In genomic region chr13:79392882-79393563, GRCh38 we compare ENCODE assay signal across 8 cellular contexts. TPM values are rescaled to one million over a fixed set of nuclear protein-coding genes. Genes with fewer than 3 reads are reported as not detected.
A peak's percentile ranks its signal among the peaks of the same experiment; 100 is the strongest.
DNase-seq lines count a peak whose midpoint lies in the region; ATAC-seq lines count a peak whose summit lies in the region.

No MANE protein-coding gene starts in this region.

- H3K27me3 Mint-ChIP-seq in CD4-positive, alpha-beta memory T cell, result no peaks in the 10 kb centered on the region
- H3K27me3 Mint-ChIP-seq in activated CD4-positive, alpha-beta T cell treated with anti-CD3 and anti-CD28 coated beads, Interleukin-2, amount 10 ng/mL, durations not matched to agents 7 days and 5 days, result no peaks in the 10 kb centered on the region

- H2AK5ac ChIP-seq in mesenchymal stem cell (ENCODE audit: low read length, severe bottlenecking), result no peak overlapping the region

- no peak overlapping the region for H2BK15ac ChIP-seq in mesenchymal stem cell (ENCODE audit: low read depth, poor library complexity, severe bottlenecking)

- H3K18ac ChIP-seq in mesenchymal stem cell (ENCODE audit: low read depth in 1 of 2, low read length in 2 of 2), result peak overlapping the region in 1 of 2 experiments; percentile 2

- H3K23ac ChIP-seq in mesenchymal stem cell (ENCODE audit: low read length in 2 of 2), result no peak overlapping the region

- DNase-seq in CD4-positive, alpha-beta memory T cell, result peak; percentile 41 to 68 (median 53)
- DNase-seq in activated CD4-positive, alpha-beta T cell treated with anti-CD3 and anti-CD28 coated beads, Interleukin-2, amount 10 ng/mL, durations not matched to agents 7 days and 5 days, result peak; percentile 49
- peak; percentile 70 for DNase-seq in mesenchymal stem cell
- DNase-seq in H7, result no peak
- no peak for DNase-seq in AG08396 (ENCODE audit: low spot score)
- DNase-seq in stimulated activated CD4-positive, alpha-beta T cell treated with anti-CD3 and anti-CD28 coated beads, Interleukin-12 subunit alpha, Interleukin-12 subunit beta, amount 100 ng/mL, for 4 hours, result no peak

- peak overlapping the region; percentile 25 to 35 for H3K4me3 ChIP-seq in CD4-positive, alpha-beta memory T cell (ENCODE audit: low read length in 2 of 2)
- no peak overlapping the region for H3K4me3 ChIP-seq in mesenchymal stem cell (ENCODE audit: insufficient read depth in 1 of 2, low read depth in 1 of 2, low read length in 2 of 2)
- H3K4me3 ChIP-seq in H7 (ENCODE audit: insufficient read depth, low read depth, low read length), result no peak overlapping the region

- H2BK120ac ChIP-seq in mesenchymal stem cell (ENCODE audit: low read depth, low read length), result no peak overlapping the region

- H3K9me3 ChIP-seq in CD4-positive, alpha-beta memory T cell (ENCODE audit: control insufficient read depth in 1 of 2, low read length in 2 of 2), result no peaks in the 10 kb centered on the region
- H3K9me3 ChIP-seq in mesenchymal stem cell (ENCODE audit: control insufficient read depth, low read length), result peaks cover 34% of the 10 kb centered on the region

- no peaks in the 10 kb centered on the region for H3K36me3 ChIP-seq in CD4-positive, alpha-beta memory T cell (ENCODE audit: insufficient read depth, low read length)
- H3K36me3 ChIP-seq in mesenchymal stem cell (ENCODE audit: control insufficient read depth in 1 of 2, insufficient read depth in 2 of 2, low read depth in 1 of 2, low read length in 2 of 2), result peaks cover 14 to 48% of the 10 kb centered on the region in 2 experiments
- H3K36me3 ChIP-seq in H7 (replicated peaks; ENCODE audit: control insufficient read depth, insufficient read depth, low read length), result no peaks in the 10 kb centered on the region

- H2BK5ac ChIP-seq in mesenchymal stem cell (ENCODE audit: low read depth, low read length, poor library complexity, severe bottlenecking), result no peak overlapping the region

- H2BK12ac ChIP-seq in mesenchymal stem cell (ENCODE audit: low read length in 2 of 2), result no peak overlapping the region

- H3K4ac ChIP-seq in mesenchymal stem cell (ENCODE audit: low read depth in 1 of 2, low read length in 2 of 2), result no peak overlapping the region

- peaks cover 17 to 24% of the 10 kb centered on the region in 2 donors for H3K36me3 Mint-ChIP-seq in CD4-positive, alpha-beta memory T cell
- H3K36me3 Mint-ChIP-seq in activated CD4-positive, alpha-beta T cell treated with anti-CD3 and anti-CD28 coated beads, Interleukin-2, amount 10 ng/mL, durations not matched to agents 7 days and 5 days (ENCODE audit: low read depth), result peaks cover 43% of the 10 kb centered on the region

- peak; percentile 49 for ATAC-seq in GM18907 (IDR thresholded peaks at IDR 0.05; ENCODE audit: unreplicated experiment)
- ATAC-seq in HG03521 (IDR thresholded peaks at IDR 0.05; ENCODE audit: unreplicated experiment), result peak; percentile 55

- peaks cover 7% of the 10 kb centered on the region for H3K79me1 ChIP-seq in mesenchymal stem cell (replicated peaks; ENCODE audit: low read length, poor library complexity, severe bottlenecking)

- H3K9ac ChIP-seq in mesenchymal stem cell (ENCODE audit: low read length), result no peak overlapping the region

- peak overlapping the region; percentile 75 to 88 (median 82) for H3K4me3 Mint-ChIP-seq in CD4-positive, alpha-beta memory T cell
- peak overlapping the region; percentile 40 for H3K4me3 Mint-ChIP-seq in activated CD4-positive, alpha-beta T cell treated with anti-CD3 and anti-CD28 coated beads, Interleukin-2, amount 10 ng/mL, durations not matched to agents 7 days and 5 days

- CTCF ChIA-PET in CD4-positive, alpha-beta memory T cell (lab: Charles Lee; ENCODE audit: partially characterized antibody), result interaction anchor here (0.7 to 4.4 kb wide), 9 partner anchors 9 to 1255 kb away, joined by 3 to 72 read pairs (median 5); partner anchors contain the start of gene RBM26
- CTCF ChIA-PET in activated CD4-positive, alpha-beta T cell treated with anti-CD3 and anti-CD28 coated beads, Interleukin-2, amount 10 ng/mL, durations not matched to agents 7 days and 5 days (lab: Charles Lee), result interaction anchor here (1.3 to 2.3 kb wide), 2 partner anchors 13 to 108 kb away, joined by 4 to 9 read pairs; partner anchors contain the start of gene RBM26

- H3K4me2 ChIP-seq in mesenchymal stem cell (ENCODE audit: low read length, poor library complexity, severe bottlenecking), result no peak overlapping the region

- no peak overlapping the region for H2AFZ ChIP-seq in mesenchymal stem cell (ENCODE audit: low read depth, low read length)

- 72% methylated on average over 6 of the region's 6 CpGs for WGBS in mesenchymal stem cell

- H4K8ac ChIP-seq in mesenchymal stem cell (ENCODE audit: low read length), result no peak overlapping the region

- POLR2A ChIA-PET in CD4-positive, alpha-beta memory T cell (lab: Charles Lee; ENCODE audit: partially characterized antibody), result interaction anchor here (3.5 to 3.8 kb wide), 2 partner anchors 10 to 13 kb away, joined by 16 to 31 read pairs; partner anchors contain the start of gene RBM26
- POLR2A ChIA-PET in activated CD4-positive, alpha-beta T cell treated with anti-CD3 and anti-CD28 coated beads, Interleukin-2, amount 10 ng/mL, durations not matched to agents 7 days and 5 days (lab: Charles Lee), result interaction anchor here (0.5 kb wide), 1 partner anchor 10 kb away, joined by 8 read pairs; no protein-coding TSS in a partner anchor

- H3K4me1 ChIP-seq in CD4-positive, alpha-beta memory T cell (ENCODE audit: insufficient read depth, low read length), result peaks cover 62% of the 10 kb centered on the region
- H3K4me1 ChIP-seq in mesenchymal stem cell (ENCODE audit: control insufficient read depth, insufficient read depth, low read depth, low read length), result peaks cover 2% of the 10 kb centered on the region

- intact Hi-C loops in CD4-positive, alpha-beta memory T cell (cut with micrococcal nuclease), result loop anchor here (1.0 to 5.0 kb wide), 5 partner anchors 8 to 1696 kb away; partner anchors contain the start of genes RBM26 and SLAIN1

- no peak overlapping the region for H4K91ac ChIP-seq in mesenchymal stem cell (ENCODE audit: low read length)

- peak overlapping the region; percentile 40 for H3K27ac ChIP-seq in CD4-positive, alpha-beta memory T cell (ENCODE audit: low read depth, low read length)
- H3K27ac ChIP-seq in mesenchymal stem cell (ENCODE audit: low read length, poor library complexity, severe bottlenecking), result no peak overlapping the region

- peaks cover 0 to 7% (median 3%) of the 10 kb centered on the region in 8 donors for H3K9me3 Mint-ChIP-seq in CD4-positive, alpha-beta memory T cell
- H3K9me3 Mint-ChIP-seq in activated CD4-positive, alpha-beta T cell treated with anti-CD3 and anti-CD28 coated beads, Interleukin-2, amount 10 ng/mL, durations not matched to agents 7 days and 5 days, result peaks cover 15% of the 10 kb centered on the region

- no peaks in the 10 kb centered on the region for H3K27me3 ChIP-seq in CD4-positive, alpha-beta memory T cell (ENCODE audit: insufficient read depth, low read length)
- H3K27me3 ChIP-seq in mesenchymal stem cell (ENCODE audit: control insufficient read depth in 1 of 2, insufficient read depth in 1 of 2, low read length in 2 of 2) (no peaks in the 10 kb centered on the region), H7 (ENCODE audit: control insufficient read depth, insufficient read depth, low read length) (no peaks in the 10 kb centered on the region)

- H3K14ac ChIP-seq in mesenchymal stem cell (ENCODE audit: low read length in 2 of 2), result no peak overlapping the region

- peak overlapping the region; percentile 87 to 93 (median 91) for H3K27ac Mint-ChIP-seq in CD4-positive, alpha-beta memory T cell
- H3K27ac Mint-ChIP-seq in activated CD4-positive, alpha-beta T cell treated with anti-CD3 and anti-CD28 coated beads, Interleukin-2, amount 10 ng/mL, durations not matched to agents 7 days and 5 days, result peak overlapping the region; percentile 67

- peaks cover 43 to 69% (median 57%) of the 10 kb centered on the region in 4 donors for H3K4me1 Mint-ChIP-seq in CD4-positive, alpha-beta memory T cell
- H3K4me1 Mint-ChIP-seq in activated CD4-positive, alpha-beta T cell treated with anti-CD3 and anti-CD28 coated beads, Interleukin-2, amount 10 ng/mL, durations not matched to agents 7 days and 5 days, result peaks cover 52% of the 10 kb centered on the region

RNA-seq across cellular contexts. Expression of gene RBM26, which starts 13.0 kb away (rescaled TPM):
- 10 to 100 TPM; 94.1 to 96.3 TPM for total RNA-seq in CD4-positive, alpha-beta memory T cell
- polyA plus RNA-seq in CD4-positive, alpha-beta memory T cell, result 10 to 100 TPM in 1 of 2 donors, 1 to 10 TPM in 1; 9.5 to 15.9 TPM
- 10 to 100 TPM; 55.8 to 69.5 TPM for total RNA-seq in activated CD4-positive, alpha-beta T cell treated with anti-CD3 and anti-CD28 coated beads, Interleukin-2, amount 10 ng/mL, durations not matched to agents 7 days and 5 days
- polyA plus RNA-seq in mesenchymal stem cell (2013, experiment 1 of 2), result 19.8 TPM
- polyA plus RNA-seq in mesenchymal stem cell (2013, experiment 2 of 2), result 20.5 TPM
- total RNA-seq in H7 (2014; rRNA removed; shearing (Covaris generic)), result 37.9 and 50.0 TPM in 2 replicates

Comparison
In these comparisons a context has a peak if more than half of its experiments do, and no peak if none do; other contexts are left out.
1. DNase-seq: peak in CD4-positive, alpha-beta memory T cell (5 of 5), activated CD4-positive, alpha-beta T cell treated with anti-CD3 and anti-CD28 coated beads, Interleukin-2, amount 10 ng/mL, durations not matched to agents 7 days and 5 days (single experiment) and mesenchymal stem cell (single experiment); none in H7 (single experiment), AG08396 (single experiment) and stimulated activated CD4-positive, alpha-beta T cell treated with anti-CD3 and anti-CD28 coated beads, Interleukin-12 subunit alpha, Interleukin-12 subunit beta, amount 100 ng/mL, for 4 hours (single experiment).
2. H3K4me3 ChIP-seq: peak in CD4-positive, alpha-beta memory T cell (2 of 2); none in mesenchymal stem cell (0 of 2) and H7 (single experiment).